In genomic region chr19:17861542-17862402, GRCh38 we compare ENCODE assay signal across 10 cellular contexts. TPM values are rescaled to one million over a fixed set of nuclear protein-coding genes. Genes with fewer than 3 reads are reported as not detected.
DNase-seq lines count a peak whose midpoint lies in the region; ATAC-seq and TF ChIP-seq lines count a peak whose summit lies in the region.
"Had no signal": no experiment of that assay in that cellular context is flagged by ENCODE, and none has a peak within 500 bp of the region (broad histone marks: within the 10 kb centered on the region; RNA-seq: fewer than 3 reads in every experiment).

No MANE protein-coding gene starts in this region.

- peaks cover 32 to 51% (median 50%) of the 10 kb centered on the region in 4 donors for H3K36me3 ChIP-seq in stomach

- peak overlapping the region; percentile 96 for H3K4me3 Mint-ChIP-seq in activated naive CD4-positive, alpha-beta T cell treated with anti-CD3 and anti-CD28 coated beads, Interleukin-2, amount 10 ng/mL, durations not matched to agents 7 days and 5 days
- peak overlapping the region; percentile 99 for H3K4me3 Mint-ChIP-seq in activated B cell treated with CpG ODN at 0.5 μM for 24 hours

- H3K27ac ChIP-seq in foreskin keratinocyte = peak overlapping the region; percentile 80
- H3K27ac ChIP-seq in stomach = peak overlapping the region in 4 of 5 donors; percentile 91 to 98 (median 94)

- no peak for TF ChIP-seq EP300 in stomach (IDR thresholded peaks at IDR 0.05)

- intact Hi-C loops in activated B cell treated with CpG ODN at 0.5 μM for 24 hours (cut with micrococcal nuclease) (no loop called here), stomach (cut with DNase I; ENCODE audit: low total_unique reads) (loop anchor here (5.0 to 10.0 kb wide), 2 partner anchors 76 to 133 kb away; no protein-coding TSS in a partner anchor), posterior cingulate gyrus (cut with DNase I) (no loop called here)

- no peak for DNase-seq in activated naive CD4-positive, alpha-beta T cell treated with anti-CD3 and anti-CD28 coated beads, Interleukin-2, amount 10 ng/mL, durations not matched to agents 7 days and 5 days
- DNase-seq in activated naive CD4-positive, alpha-beta T cell treated with Interleukin-2 at 50 U/mL for 16 hours = no peak
- DNase-seq in activated B cell treated with CpG ODN at 0.5 μM for 24 hours (no peak), foreskin keratinocyte (no peak), stomach (no peak), posterior cingulate gyrus (no peak), cerebellar cortex (ENCODE audit: low spot score) (no peak)
- DNase-seq in stimulated activated CD4-positive, alpha-beta T cell treated with anti-CD3 and anti-CD28 coated beads, Interleukin-4, amount 100 ng/mL, for 1 hour = no peak
- DNase-seq: effector CD8-positive, alpha-beta T cell; RPMI8226 had no signal

- H3K27ac Mint-ChIP-seq in activated naive CD4-positive, alpha-beta T cell treated with anti-CD3 and anti-CD28 coated beads, Interleukin-2, amount 10 ng/mL, durations not matched to agents 7 days and 5 days = peak overlapping the region; percentile 60
- H3K27ac Mint-ChIP-seq in activated B cell treated with CpG ODN at 0.5 μM for 24 hours = peak overlapping the region; percentile 98

- POLR2A ChIA-PET in activated B cell treated with CpG ODN at 0.5 μM for 24 hours (lab: Charles Lee) = interaction anchor here (0.5 to 4.2 kb wide), 6 partner anchors 13 to 442 kb away, joined by 3 to 299 read pairs (median 10); partner anchors contain the start of genes CCDC124, JAK3 and MVB12A

- H3K4me1 ChIP-seq in foreskin keratinocyte (no peaks in the 10 kb centered on the region), stomach (peaks cover 33 to 70% (median 57%) of the 10 kb centered on the region in 4 donors)

- peak overlapping the region in 3 of 4 donors; percentile 98 to 100 (median 99) for H3K4me3 ChIP-seq in stomach

- no peak for TF ChIP-seq POLR2A in stomach (IDR thresholded peaks at IDR 0.05)

- TF ChIP-seq CTCF in activated B cell treated with CpG ODN at 0.5 μM for 24 hours (IDR thresholded peaks at IDR 0.05) = no peak
- no peak for TF ChIP-seq CTCF in foreskin keratinocyte (conservative IDR thresholded peaks at IDR 0.05)
- TF ChIP-seq CTCF in stomach (IDR thresholded peaks at IDR 0.05) = no peak

- no peaks in the 10 kb centered on the region for H3K9me3 ChIP-seq in stomach

- ATAC-seq in activated B cell treated with CpG ODN at 0.5 μM for 24 hours (ENCODE audit: low read depth) (no peak), foreskin keratinocyte (no peak)

- H3K36me3 Mint-ChIP-seq in activated naive CD4-positive, alpha-beta T cell treated with anti-CD3 and anti-CD28 coated beads, Interleukin-2, amount 10 ng/mL, durations not matched to agents 7 days and 5 days = peaks cover 42% of the 10 kb centered on the region
- peaks cover 60% of the 10 kb centered on the region for H3K36me3 Mint-ChIP-seq in activated B cell treated with CpG ODN at 0.5 μM for 24 hours (ENCODE audit: low read depth)

- no peaks in the 10 kb centered on the region for H3K9me3 Mint-ChIP-seq in activated naive CD4-positive, alpha-beta T cell treated with anti-CD3 and anti-CD28 coated beads, Interleukin-2, amount 10 ng/mL, durations not matched to agents 7 days and 5 days
- no peaks in the 10 kb centered on the region for H3K9me3 Mint-ChIP-seq in activated B cell treated with CpG ODN at 0.5 μM for 24 hours

- H3K4me1 Mint-ChIP-seq in activated naive CD4-positive, alpha-beta T cell treated with anti-CD3 and anti-CD28 coated beads, Interleukin-2, amount 10 ng/mL, durations not matched to agents 7 days and 5 days = peaks cover 28% of the 10 kb centered on the region
- peaks cover 43% of the 10 kb centered on the region for H3K4me1 Mint-ChIP-seq in activated B cell treated with CpG ODN at 0.5 μM for 24 hours

- no peaks in the 10 kb centered on the region for H3K27me3 ChIP-seq in foreskin keratinocyte
- no peaks in the 10 kb centered on the region for H3K27me3 ChIP-seq in stomach

- no peaks in the 10 kb centered on the region for H3K27me3 Mint-ChIP-seq in activated naive CD4-positive, alpha-beta T cell treated with anti-CD3 and anti-CD28 coated beads, Interleukin-2, amount 10 ng/mL, durations not matched to agents 7 days and 5 days
- no peaks in the 10 kb centered on the region for H3K27me3 Mint-ChIP-seq in activated B cell treated with CpG ODN at 0.5 μM for 24 hours

- CTCF ChIA-PET in activated naive CD4-positive, alpha-beta T cell treated with anti-CD3 and anti-CD28 coated beads, Interleukin-2, amount 10 ng/mL, durations not matched to agents 7 days and 5 days (lab: Charles Lee) = interaction anchor here (3.8 kb wide), 1 partner anchor 70 kb away, joined by 101 read pairs; the partner anchor contains the start of gene CCDC124
- CTCF ChIA-PET in activated B cell treated with CpG ODN at 0.5 μM for 24 hours (lab: Charles Lee) = interaction anchor here (5.7 kb wide), 1 partner anchor 70 kb away, joined by 201 read pairs; the partner anchor contains the start of gene CCDC124

- 69 to 78% (median 71%) methylated on average over 14 to 23 of the region's 23 CpGs for WGBS in stomach, 5 donors

RNA-seq across cellular contexts. Expression of gene RPL18A, which starts 2.1 kb away (rescaled TPM):
- total RNA-seq in activated B cell treated with CpG ODN at 0.5 μM for 24 hours (4,113 and 4,404 TPM in 2 replicates), foreskin keratinocyte (2,267 and 2,390 TPM in 2 replicates), stomach (1,000 to 10,000 TPM in 3 of 5 donors, 100 to 1,000 TPM in 2; 854 to 1,923 (median 1,089) TPM)
- polyA plus RNA-seq in foreskin keratinocyte (3,546 and 3,968 TPM in 2 replicates), stomach (1,000 to 10,000 TPM; 3,674 to 4,061 (median 3,993) TPM)

RNA-seq across cellular contexts. Expression of gene SLC5A5, which starts 10.0 kb away (rescaled TPM):
- 0.09 and 0.12 TPM in 2 replicates for total RNA-seq in activated B cell treated with CpG ODN at 0.5 μM for 24 hours
- 0.07 TPM in 1 of 2 replicates, not detected in the other for total RNA-seq in foreskin keratinocyte
- polyA plus RNA-seq in foreskin keratinocyte = not detected in 2 replicates
- total RNA-seq in stomach = 100 to 1,000 TPM in 2 of 5 donors, 10 to 100 TPM in 1, 1 to 10 TPM in 1, not detected in 1; 4.0 to 116 (median 70.7) TPM
- polyA plus RNA-seq in stomach = 10 to 100 TPM in 1 of 3 donors, 1 to 10 TPM in 2; 1.3 to 19.7 (median 1.4) TPM

RNA-seq across cellular contexts. Expression of gene JAK3, which starts 14.0 kb away (rescaled TPM):
- total RNA-seq in activated B cell treated with CpG ODN at 0.5 μM for 24 hours = 213 and 256 TPM in 2 replicates
- total RNA-seq in foreskin keratinocyte = 0.53 and 0.68 TPM in 2 replicates
- polyA plus RNA-seq in foreskin keratinocyte = 0.38 and 0.55 TPM in 2 replicates
- 10 to 100 TPM in 2 of 5 donors, 1 to 10 TPM in 2, under 1 TPM in 1; 0.89 to 50.2 (median 3.9) TPM for total RNA-seq in stomach
- 1 to 10 TPM; 2.3 to 3.2 (median 2.6) TPM for polyA plus RNA-seq in stomach

RNA-seq across cellular contexts. Expression of gene INSL3, which starts 40.5 kb away (rescaled TPM):
- total RNA-seq in activated B cell treated with CpG ODN at 0.5 μM for 24 hours (3.6 and 4.1 TPM in 2 replicates), foreskin keratinocyte (0.14 and 0.51 TPM in 2 replicates), stomach (not detected)
- polyA plus RNA-seq in foreskin keratinocyte (0.32 and 0.44 TPM in 2 replicates), stomach (under 1 TPM in 1 of 3 donors, not detected in 2; 0.23 TPM)
